ENCODE assay signal across 8 cellular contexts in the genomic region with DNA sequence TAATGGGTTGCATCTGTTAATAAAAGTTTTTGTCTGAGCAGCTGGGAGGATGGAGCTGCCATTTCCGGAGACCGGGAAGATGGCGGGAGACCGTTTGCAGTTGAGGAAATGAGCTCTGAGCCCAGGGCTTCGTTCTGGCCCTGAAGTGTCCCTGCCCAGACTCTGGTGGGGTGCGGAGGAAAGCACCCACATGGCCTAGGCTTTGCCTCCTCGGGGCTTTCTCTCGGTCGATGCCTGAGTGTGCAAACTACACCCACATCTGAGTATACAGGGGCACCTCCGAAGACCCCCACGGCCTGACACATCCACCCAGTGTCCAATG. TPM values are rescaled to one million over a fixed set of nuclear protein-coding genes. Genes with fewer than 3 reads are reported as not detected.
DNase-seq lines count a peak whose midpoint lies in the region; ATAC-seq and TF ChIP-seq lines count a peak whose summit lies in the region.

No MANE protein-coding gene starts in this region.

- no peaks in the 10 kb centered on the region for H3K36me3 Mint-ChIP-seq in T-cell

- H3K9me3 Mint-ChIP-seq in T-cell, result no peaks in the 10 kb centered on the region

- intact Hi-C loops in left ventricle myocardium superior (cut with micrococcal nuclease), result loop anchor here (10.0 kb wide), 1 partner anchor 77 kb away; no protein-coding TSS in a partner anchor
- intact Hi-C loops in stomach (cut with DNase I; ENCODE audit: low total_unique reads), result loop anchor here (5.0 to 10.0 kb wide), 2 partner anchors 79 to 267 kb away; no protein-coding TSS in a partner anchor

- H3F3A ChIP-seq in DOHH2 (ENCODE audit: control insufficient read depth, insufficient read depth) (no peaks in the 10 kb centered on the region), GM23248 (ENCODE audit: insufficient read depth) (peaks cover 36% of the 10 kb centered on the region)

- H4K20me1 ChIP-seq in DOHH2 (ENCODE audit: control insufficient read depth, insufficient read depth, low read depth, low read length), result no peaks in the 10 kb centered on the region
- H4K20me1 ChIP-seq in GM23248 (ENCODE audit: insufficient read depth), result no peaks in the 10 kb centered on the region

- ATAC-seq in T-cell (replicated peaks in 1 of 4) (peak in 3 of 4 experiments; percentile 4 to 25 (median 6)), left ventricle myocardium superior (peak; percentile 5)

- POLR2A ChIA-PET in T-cell (lab: Charles Lee), result interaction anchor here (0.5 to 1.8 kb wide), 7 partner anchors 15 to 170 kb away, joined by 4 to 8 read pairs (median 6); a partner anchor contains a TSS

- in situ Hi-C loops in GM23248 (cut with MboI), result loop anchor here (10.0 kb wide), 1 partner anchor 77 kb away; no protein-coding TSS in a partner anchor

- 2 to 4% methylated on average over 10 to 11 of the region's 11 CpGs for WGBS in GM23248 (ENCODE audit: low coverage in 1 of 2, low lambda C conversion rate in 2 of 2, missing lambda C conversion rate in 2 of 2), 2 experiments
- 26 to 57% (median 41%) methylated on average over 10 to 11 of the region's 11 CpGs for WGBS in stomach, 5 donors

- peak overlapping the region; percentile 34; the same call in 1 of the 2 replicates for H3K27ac ChIP-seq in DOHH2 (ENCODE audit: low read depth, low read length)
- peak overlapping the region; percentile 97 for H3K27ac ChIP-seq in GM23248
- H3K27ac ChIP-seq in stomach, result peak overlapping the region; percentile 78 to 91 (median 87)

- H3K27me3 Mint-ChIP-seq in T-cell, result peaks cover 10 to 16% of the 10 kb centered on the region in 2 donors

- TF ChIP-seq EP300 in stomach (IDR thresholded peaks at IDR 0.05), result no peak

- peak overlapping the region; percentile 92 for H3K9ac ChIP-seq in GM23248

- H2AFZ ChIP-seq in GM23248, result peak overlapping the region; percentile 21

- no peak for TF ChIP-seq POLR2A in stomach (IDR thresholded peaks at IDR 0.05)

- H3K79me2 ChIP-seq in DOHH2 (ENCODE audit: control insufficient read depth, low read length) (no peaks in the 10 kb centered on the region), GM23248 (ENCODE audit: insufficient read depth) (peaks cover 5% of the 10 kb centered on the region; the same call in 1 of the 2 replicates)

- no peaks in the 10 kb centered on the region for H3K9me3 ChIP-seq in DOHH2 (ENCODE audit: control insufficient read depth, insufficient read depth, low read length)
- H3K9me3 ChIP-seq in GM23248 (ENCODE audit: low read depth), result no peaks in the 10 kb centered on the region
- H3K9me3 ChIP-seq in stomach, result no peaks in the 10 kb centered on the region

- H3K36me3 ChIP-seq in DOHH2 (ENCODE audit: control insufficient read depth, low read length), result no peaks in the 10 kb centered on the region
- no peaks in the 10 kb centered on the region for H3K36me3 ChIP-seq in GM23248 (ENCODE audit: low read depth)
- H3K36me3 ChIP-seq in stomach, result no peaks in the 10 kb centered on the region

- H3K4me3 ChIP-seq in DOHH2 (ENCODE audit: low read length) (peak overlapping the region; percentile 73), GM23248 (peak overlapping the region; percentile 71), stomach (peak overlapping the region; percentile 34 to 49 (median 44))

- peaks cover 28% of the 10 kb centered on the region for H3K4me1 ChIP-seq in DOHH2 (ENCODE audit: control insufficient read depth, low read length)
- H3K4me1 ChIP-seq in GM23248 (ENCODE audit: insufficient read depth), result peaks cover 8% of the 10 kb centered on the region
- H3K4me1 ChIP-seq in stomach, result peaks cover 13 to 41% (median 35%) of the 10 kb centered on the region in 4 donors

- peak overlapping the region; percentile 88 to 92 for H3K27ac Mint-ChIP-seq in T-cell

- peak overlapping the region; percentile 84 to 90 (median 86) for H3K4me3 Mint-ChIP-seq in T-cell

- CTCF ChIA-PET in T-cell (lab: Charles Lee), result interaction anchor here (0.5 to 3.2 kb wide), 7 partner anchors 9 to 113 kb away, joined by 4 to 31 read pairs (median 8); a partner anchor contains a TSS

- H3K4me1 Mint-ChIP-seq in T-cell, result peaks cover 36 to 43% (median 41%) of the 10 kb centered on the region in 3 donors

- DNase-seq in GM23248, result peak; percentile 58
- peak in 1 of 34 experiments; percentile 42 for DNase-seq in T-cell
- peak; percentile 41 for DNase-seq in left ventricle myocardium superior
- DNase-seq in stomach, result no peak
- DNase-seq in NCI-H345 treated with DMSO at 0.1 percent for 48 hours (lab: John Stamatoyannopoulos, UW; ENCODE audit: unreplicated experiment), result no peak
- DNase-seq in NCI-H1092 treated with DMSO at 0.1 percent for 48 hours (lab: John Stamatoyannopoulos, UW), result no peak
- DNase-seq in NCI-H1436 treated with DMSO at 0.1 percent for 48 hours (lab: John Stamatoyannopoulos, UW), result no peak

- peak overlapping the region; percentile 88 for H3K4me2 ChIP-seq in DOHH2 (ENCODE audit: low read length)
- H3K4me2 ChIP-seq in GM23248 (ENCODE audit: unreplicated experiment), result peak overlapping the region; percentile 80

- peaks cover 19% of the 10 kb centered on the region for H3K27me3 ChIP-seq in DOHH2 (ENCODE audit: control insufficient read depth, low read length)
- H3K27me3 ChIP-seq in GM23248 (replicated peaks; ENCODE audit: insufficient read depth), result no peaks in the 10 kb centered on the region
- H3K27me3 ChIP-seq in stomach, result peaks cover 0 to 26% (median 9%) of the 10 kb centered on the region in 3 donors

- H3K9me2 ChIP-seq in DOHH2 (replicated peaks; ENCODE audit: control insufficient read depth, low read length) (no peaks in the 10 kb centered on the region), GM23248 (ENCODE audit: insufficient read depth) (no peaks in the 10 kb centered on the region)

- TF ChIP-seq CTCF in DOHH2 (IDR thresholded peaks at IDR 0.05; ENCODE audit: low read depth, low read length, poor library complexity, severe bottlenecking) (no peak), stomach (IDR thresholded peaks at IDR 0.05) (no peak)

RNA-seq across cellular contexts. Expression of a gene that starts 15.6 kb away (rescaled TPM):
- not detected in 2 replicates for total RNA-seq in GM23248 (2014; rRNA removed; shearing (Covaris generic))
- 2.7 TPM in 2 replicates for polyA plus RNA-seq in GM23248 (2016; fragmentation: Nextera tagmentation; extraction: Ambion mirVana)
- 1 to 10 TPM in 3 of 5 donors, under 1 TPM in 1, not detected in 1; 0.85 to 2.3 (median 1.5) TPM for total RNA-seq in T-cell
- total RNA-seq in left ventricle myocardium superior, result 0.69 TPM
- total RNA-seq in stomach, result not detected
- 1 to 10 TPM in 1 of 3 donors, not detected in 2; 1.2 TPM for polyA plus RNA-seq in stomach

RNA-seq across cellular contexts. Expression of a gene that starts 44.6 kb away (rescaled TPM):
- 0.11 TPM in 1 of 2 replicates, not detected in the other for total RNA-seq in GM23248 (2014; rRNA removed; shearing (Covaris generic))
- 0.63 and 2.1 TPM in 2 replicates for polyA plus RNA-seq in GM23248 (2016; fragmentation: Nextera tagmentation; extraction: Ambion mirVana)
- 1 to 10 TPM; 1.3 to 3.6 (median 1.7) TPM for total RNA-seq in T-cell
- 0.72 TPM for total RNA-seq in left ventricle myocardium superior
- 10 to 100 TPM in 1 of 5 donors, 1 to 10 TPM in 2, under 1 TPM in 1, not detected in 1; 0.87 to 14.3 (median 1.8) TPM for total RNA-seq in stomach
- polyA plus RNA-seq in stomach, result 1 to 10 TPM; 1.7 to 5.8 (median 3.7) TPM

RNA-seq across cellular contexts. Expression of a gene that starts 44.6 kb away (rescaled TPM):
- total RNA-seq in GM23248 (2014; rRNA removed; shearing (Covaris generic)), result 20.6 and 22.8 TPM in 2 replicates
- polyA plus RNA-seq in GM23248 (2016; fragmentation: Nextera tagmentation; extraction: Ambion mirVana) (15.8 and 16.9 TPM in 2 replicates), stomach (10 to 100 TPM; 28.0 to 38.8 (median 38.2) TPM)
- total RNA-seq in T-cell (10 to 100 TPM; 25.9 to 41.3 (median 37.4) TPM), left ventricle myocardium superior (19.6 TPM), stomach (100 to 1,000 TPM in 1 of 5 donors, 10 to 100 TPM in 4; 24.8 to 381 (median 49.6) TPM)

Comparison
In these comparisons a context has a peak if more than half of its experiments do, and no peak if none do; other contexts are left out.
1. H3K27ac ChIP-seq: peak in every context shown above with its lines; median percentile 97 in GM23248; 87 in stomach; 34 in DOHH2.
2. DNase-seq: peak in GM23248 (single experiment) and left ventricle myocardium superior (single experiment); none in stomach (single experiment), NCI-H345 treated with DMSO at 0.1 percent for 48 hours (single experiment), NCI-H1092 treated with DMSO at 0.1 percent for 48 hours (single experiment) and NCI-H1436 treated with DMSO at 0.1 percent for 48 hours (single experiment).
3. Peak in every context shown above with its lines, with median percentiles within 50 percentile points of each other: H3K4me3 ChIP-seq.